Comparison of ENCODE assay signal across 14 cellular contexts in genomic region chr9:124266826-124267201, GRCh38. TPM values are rescaled to one million over a fixed set of nuclear protein-coding genes. Genes with fewer than 3 reads are reported as not detected.
DNase-seq lines count a peak whose midpoint lies in the region; ATAC-seq and TF ChIP-seq lines count a peak whose summit lies in the region.
"Had no signal": no experiment of that assay in that cellular context is flagged by ENCODE, and none has a peak within 500 bp of the region (broad histone marks: within the 10 kb centered on the region; RNA-seq: fewer than 3 reads in every experiment).

No MANE protein-coding gene starts in this region.

- H3K9me3 ChIP-seq in DOHH2 (ENCODE audit: control insufficient read depth, insufficient read depth, low read length) = no peaks in the 10 kb centered on the region
- H3K9me3 ChIP-seq in spleen = no peaks in the 10 kb centered on the region
- H3K9me3 ChIP-seq in effector memory CD4-positive, alpha-beta T cell (ENCODE audit: control insufficient read depth, low read length) = no peaks in the 10 kb centered on the region
- H3K9me3 ChIP-seq: MG63 had no signal

- WGBS in spleen, 5 donors = 38 to 79% (median 54%) methylated on average over 2 of the region's 2 CpGs

- no peak overlapping the region for H3K27ac Mint-ChIP-seq in nephron progenitor cell
- H3K27ac Mint-ChIP-seq: T-cell had no signal

- H3K27me3 Mint-ChIP-seq in nephron progenitor cell (ENCODE audit: low read depth, poor library complexity) = peaks cover under 1% of the 10 kb centered on the region
- H3K27me3 Mint-ChIP-seq: T-cell had no signal

- no peaks in the 10 kb centered on the region for H3F3A ChIP-seq in DOHH2 (ENCODE audit: control insufficient read depth, insufficient read depth)

- H3K79me2 ChIP-seq in DOHH2 (ENCODE audit: control insufficient read depth, low read length) = peaks cover 64% of the 10 kb centered on the region

- H3K4me1 Mint-ChIP-seq in nephron progenitor cell = peaks cover 57% of the 10 kb centered on the region

- H3K9me2 ChIP-seq in DOHH2 (replicated peaks; ENCODE audit: control insufficient read depth, low read length) = no peaks in the 10 kb centered on the region

- ATAC-seq in SK-N-SH treated with all-trans-retinoic acid at 6 μM for 48 hours = peak; percentile 52
- peak; percentile 8 for ATAC-seq in foreskin keratinocyte
- ATAC-seq: activated naive CD8-positive, alpha-beta T cell treated with anti-CD3 and anti-CD28 coated beads, Interleukin-2, amount 50 U/mL, for 24 hours; naive thymus-derived CD8-positive, alpha-beta T cell had no signal

- H3K27ac ChIP-seq in DOHH2 (ENCODE audit: low read depth, low read length) = no peak overlapping the region
- H3K27ac ChIP-seq in foreskin keratinocyte = no peak overlapping the region
- H3K27ac ChIP-seq in spleen = peak overlapping the region; percentile 28 to 90 (median 80)
- no peak overlapping the region for H3K27ac ChIP-seq in effector memory CD4-positive, alpha-beta T cell (ENCODE audit: insufficient read depth, low read length, poor library complexity, severe bottlenecking)

- peak overlapping the region; percentile 82 for H3K4me2 ChIP-seq in DOHH2 (ENCODE audit: low read length)

- H3K4me3 ChIP-seq in DOHH2 (ENCODE audit: low read length) (no peak overlapping the region), spleen (no peak overlapping the region)
- no peak overlapping the region for H3K4me3 ChIP-seq in effector memory CD4-positive, alpha-beta T cell (ENCODE audit: insufficient read depth, low read depth, low read length, poor library complexity, severe bottlenecking)
- H3K4me3 ChIP-seq: MG63 had no signal

- H3K9me3 Mint-ChIP-seq in nephron progenitor cell = no peaks in the 10 kb centered on the region
- H3K9me3 Mint-ChIP-seq: activated naive CD8-positive, alpha-beta T cell treated with anti-CD3 and anti-CD28 coated beads, Interleukin-2, amount 50 U/mL, for 24 hours; naive thymus-derived CD8-positive, alpha-beta T cell; T-cell had no signal

- no peak for TF ChIP-seq POLR2A in spleen (IDR thresholded peaks at IDR 0.05)

- no peak for DNase-seq in foreskin keratinocyte
- no peak for DNase-seq in spleen
- no peak for DNase-seq in effector memory CD4-positive, alpha-beta T cell
- no peak for DNase-seq in nephron progenitor cell
- DNase-seq in HK-2 (ENCODE audit: unreplicated experiment) = no peak
- no peak for DNase-seq in LoVo (ENCODE audit: low spot score)
- DNase-seq: activated CD4-positive, alpha-beta T cell treated with anti-CD3 and anti-CD28 coated beads, Interleukin-2, amount 50 U/mL, for 48 hours; activated naive CD8-positive, alpha-beta T cell treated with anti-CD3 and anti-CD28 coated beads, Interleukin-2, amount 50 U/mL, for 24 hours; naive thymus-derived CD8-positive, alpha-beta T cell; NCI-H510A; T-cell had no signal

- peaks cover 5% of the 10 kb centered on the region; the same call in 1 of the 2 replicates for H4K20me1 ChIP-seq in DOHH2 (ENCODE audit: control insufficient read depth, insufficient read depth, low read depth, low read length)

- H3K4me1 ChIP-seq in DOHH2 (ENCODE audit: control insufficient read depth, low read length) (peaks cover 80% of the 10 kb centered on the region), foreskin keratinocyte (peaks cover 19% of the 10 kb centered on the region), spleen (peaks cover 57 to 100% (median 98%) of the 10 kb centered on the region in 6 donors)
- no peaks in the 10 kb centered on the region for H3K4me1 ChIP-seq in effector memory CD4-positive, alpha-beta T cell (ENCODE audit: control insufficient read depth, insufficient read depth, low read length, poor library complexity, severe bottlenecking)

- no peak overlapping the region for H3K4me3 Mint-ChIP-seq in nephron progenitor cell
- H3K4me3 Mint-ChIP-seq: activated naive CD8-positive, alpha-beta T cell treated with anti-CD3 and anti-CD28 coated beads, Interleukin-2, amount 50 U/mL, for 24 hours; naive thymus-derived CD8-positive, alpha-beta T cell; T-cell had no signal

- intact Hi-C loops in spleen (cut with DNase I; ENCODE audit: low total_unique reads) = no loop called here

- peaks cover 24% of the 10 kb centered on the region for H3K27me3 ChIP-seq in DOHH2 (ENCODE audit: control insufficient read depth, low read length)
- H3K27me3 ChIP-seq in foreskin keratinocyte = no peaks in the 10 kb centered on the region
- no peaks in the 10 kb centered on the region for H3K27me3 ChIP-seq in spleen (replicated peaks in 1 of 7)
- no peaks in the 10 kb centered on the region for H3K27me3 ChIP-seq in effector memory CD4-positive, alpha-beta T cell (replicated peaks; ENCODE audit: control insufficient read depth, insufficient read depth, low read length, poor library complexity, severe bottlenecking)
- H3K27me3 ChIP-seq: MG63 had no signal

- H3K36me3 ChIP-seq in DOHH2 (ENCODE audit: control insufficient read depth, low read length) (no peaks in the 10 kb centered on the region; the same call in 1 of the 2 replicates), spleen (peaks cover 0 to 25% (median 2%) of the 10 kb centered on the region in 6 donors)
- H3K36me3 ChIP-seq in effector memory CD4-positive, alpha-beta T cell (ENCODE audit: control insufficient read depth, insufficient read depth, low read length) = no peaks in the 10 kb centered on the region

- no peak for TF ChIP-seq CTCF in DOHH2 (IDR thresholded peaks at IDR 0.05; ENCODE audit: low read depth, low read length, poor library complexity, severe bottlenecking)
- TF ChIP-seq CTCF in foreskin keratinocyte (conservative IDR thresholded peaks at IDR 0.05) = no peak
- no peak for TF ChIP-seq CTCF in spleen (IDR thresholded peaks at IDR 0.05 in 8 of 11, conservative IDR thresholded peaks at IDR 0.05 in 3 of 11)
- TF ChIP-seq CTCF in nephron progenitor cell (IDR thresholded peaks at IDR 0.05) = no peak

- H3K36me3 Mint-ChIP-seq in nephron progenitor cell (ENCODE audit: low read depth) = no peaks in the 10 kb centered on the region
- H3K36me3 Mint-ChIP-seq: naive thymus-derived CD8-positive, alpha-beta T cell; T-cell had no signal

TF ChIP-seq in SK-N-SH treated with all-trans-retinoic acid at 6 μM for 48 hours, 23 proteins besides CTCF, POLR2A, EP300 and RAD21:
- no peak for TF ChIP-seq OSR1 (CRISPR knock-in tag; IDR thresholded peaks at IDR 0.05)
- no peak for TF ChIP-seq SNAI2 (CRISPR knock-in tag; IDR thresholded peaks at IDR 0.05)
- TF ChIP-seq GLIS3 (CRISPR knock-in tag; IDR thresholded peaks at IDR 0.05) = no peak
- no peak for TF ChIP-seq POU6F1 (CRISPR knock-in tag; IDR thresholded peaks at IDR 0.05; ENCODE audit: borderline replicate concordance, low read depth)
- no peak for TF ChIP-seq ESRRG (CRISPR knock-in tag; IDR thresholded peaks at IDR 0.05)
- TF ChIP-seq ZNF70 (CRISPR knock-in tag; IDR thresholded peaks at IDR 0.05) = no peak
- TF ChIP-seq TCF4 (CRISPR knock-in tag; IDR thresholded peaks at IDR 0.05; ENCODE audit: borderline replicate concordance) = no peak
- TF ChIP-seq ARNTL (CRISPR knock-in tag; IDR thresholded peaks at IDR 0.05; ENCODE audit: borderline replicate concordance, low read depth) = no peak
- no peak for TF ChIP-seq ZC3H10 (CRISPR knock-in tag; IDR thresholded peaks at IDR 0.05)
- no peak for TF ChIP-seq CSRNP3 (CRISPR knock-in tag; IDR thresholded peaks at IDR 0.05)
- no peak for TF ChIP-seq PPARA (CRISPR knock-in tag; IDR thresholded peaks at IDR 0.05; ENCODE audit: borderline replicate concordance)
- no peak for TF ChIP-seq ZNF8 (CRISPR knock-in tag; IDR thresholded peaks at IDR 0.05)
- no peak for TF ChIP-seq CSDC2 (CRISPR knock-in tag; IDR thresholded peaks at IDR 0.05)

RNA-seq across cellular contexts. Expression of gene NEK6, which starts 9.1 kb away (rescaled TPM):
- total RNA-seq in foreskin keratinocyte (28.4 and 30.3 TPM in 2 replicates), spleen (10 to 100 TPM; 32.8 to 71.3 (median 55.0) TPM)
- polyA plus RNA-seq in foreskin keratinocyte (29.7 and 30.5 TPM in 2 replicates), spleen (10 to 100 TPM; 11.2 to 19.7 (median 11.6) TPM)

Comparison
In these comparisons a context has a peak if more than half of its experiments do, and no peak if none do; other contexts are left out.
1. H3K27ac ChIP-seq: peak in spleen (8 of 8); none in DOHH2 (single experiment), foreskin keratinocyte (single experiment) and effector memory CD4-positive, alpha-beta T cell (single experiment).